Comparison of ENCODE assay signal across 19 cellular contexts in the genomic region with DNA sequence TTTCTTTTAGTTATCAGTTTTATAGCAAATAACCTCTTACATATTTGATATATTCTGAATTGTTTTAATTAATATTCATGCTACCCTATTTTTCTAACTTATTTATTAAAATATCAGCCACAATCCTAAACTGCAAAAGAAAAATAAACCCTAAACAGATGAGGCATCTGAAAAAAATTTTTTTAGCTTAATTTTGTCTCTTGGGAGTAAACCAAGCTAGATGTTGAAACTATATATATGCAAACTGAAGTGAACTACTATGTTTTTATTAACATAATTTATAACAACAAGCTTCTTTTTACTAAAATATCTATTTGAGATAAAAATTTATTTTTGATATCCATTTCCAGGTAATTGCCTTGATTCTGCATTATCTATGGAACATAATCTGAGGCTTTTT.
"Had no signal": no experiment of that assay in that cellular context is flagged by ENCODE, and none has a peak within 500 bp of the region (broad histone marks: within the 10 kb centered on the region; RNA-seq: fewer than 3 reads in every experiment).

No MANE protein-coding gene starts in this region.

- H3K27me3 ChIP-seq: SJSA1 had no signal

- H3K36me3 ChIP-seq: SJSA1 had no signal

- DNase-seq: KBM-7, NCI-H1092, NCI-H1105 treated with DMSO at 0.1 percent for 48 hours, NCI-H1417 treated with DMSO at 0.1 percent for 48 hours, NCI-H146, NCI-H1694 treated with DMSO at 0.1 percent for 48 hours, NCI-H1930, NCI-H2081, NCI-H2107, NCI-H2227 treated with DMSO at 0.1 percent for 48 hours, NCI-H524, NCI-H526 treated with DMSO at 0.1 percent for 48 hours, NCI-H748 treated with DMSO at 0.1 percent for 48 hours, Right ventricle myocardium superior, RPMI8226, SIG-M5, SW 1271 had no signal

- H3K27ac ChIP-seq: HL-60, SJSA1 had no signal

- H3K4me3 ChIP-seq: SJSA1 had no signal

- H3K9me3 ChIP-seq: SJSA1 had no signal
